In the genomic region with DNA sequence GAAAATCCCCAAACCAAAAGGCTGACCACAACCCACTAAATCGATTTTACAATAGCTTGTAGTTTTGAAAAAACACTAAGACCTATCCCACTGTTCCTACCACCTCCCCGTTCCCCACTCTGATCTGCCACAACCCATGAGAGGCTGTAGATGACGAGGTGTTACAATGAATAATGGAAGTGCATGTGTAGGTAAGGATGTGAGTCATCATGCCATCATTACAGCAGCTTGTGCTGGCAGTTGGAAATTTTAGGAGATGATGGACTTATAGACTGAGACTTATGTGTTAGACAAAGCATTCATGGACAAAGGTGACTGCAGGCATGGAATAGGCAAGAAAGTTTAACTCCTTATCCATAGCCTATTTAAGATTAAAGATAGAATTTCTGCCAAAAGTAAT, we compare ENCODE assay signal across 8 cellular contexts.
DNase-seq lines count a peak whose midpoint lies in the region; ATAC-seq and TF ChIP-seq lines count a peak whose summit lies in the region.

No MANE protein-coding gene starts in this region.

- TF ChIP-seq EP300 in tibial nerve (IDR thresholded peaks at IDR 0.05), result no peak

- H3K4me3 ChIP-seq in GM06990 (replicated peaks; ENCODE audit: low read depth, low read length), result no peak overlapping the region
- no peak overlapping the region for H3K4me3 ChIP-seq in fibroblast of mammary gland (ENCODE audit: control insufficient read depth, low read depth, low read length)
- no peak overlapping the region for H3K4me3 ChIP-seq in tibial nerve

- DNase-seq in GM06990 (ENCODE audit: extremely low read depth, insufficient read length), result peak; percentile 56
- peak; percentile 9 for DNase-seq in NCI-H460 (ENCODE audit: extremely low read depth, low read depth)
- DNase-seq in fibroblast of mammary gland (ENCODE audit: low read depth), result peak; percentile 83
- no peak for DNase-seq in ecto neural progenitor cell (ENCODE audit: low spot score)
- DNase-seq in SKM-1 (lab: John Stamatoyannopoulos, UW; ENCODE audit: unreplicated experiment), result no peak
- DNase-seq in tibial nerve (ENCODE audit: low spot score in 2 of 2), result no peak

- H3K36me3 ChIP-seq in GM06990 (ENCODE audit: control insufficient read depth, insufficient read depth, low read length), result no peaks in the 10 kb centered on the region; the same call in 1 of the 2 replicates
- no peaks in the 10 kb centered on the region for H3K36me3 ChIP-seq in tibial nerve

- H3K9me3 ChIP-seq in tibial nerve, result no peaks in the 10 kb centered on the region

- H3K27me3 ChIP-seq in GM06990 (replicated peaks; ENCODE audit: control insufficient read depth, insufficient read depth, low read length) (no peaks in the 10 kb centered on the region), tibial nerve (no peaks in the 10 kb centered on the region)

- no peak overlapping the region for H3K27ac ChIP-seq in tibial nerve

- WGBS in tibial nerve, 2 donors, result 89 to 95% methylated on average over 3 of the region's 3 CpGs

- TF ChIP-seq CTCF in GM06990 (IDR thresholded peaks at IDR 0.05; ENCODE audit: insufficient read depth, low read length, poor library complexity, severe bottlenecking), result no peak
- no peak for TF ChIP-seq CTCF in fibroblast of mammary gland (conservative IDR thresholded peaks at IDR 0.05; ENCODE audit: control insufficient read depth, insufficient read depth, low read depth, low read length)
- TF ChIP-seq CTCF in tibial nerve (IDR thresholded peaks at IDR 0.05), result no peak

- H3K4me1 ChIP-seq in tibial nerve, result no peaks in the 10 kb centered on the region

- TF ChIP-seq POLR2A in tibial nerve (IDR thresholded peaks at IDR 0.05), result no peak

- peak; percentile 28 for ATAC-seq in GM21515 (IDR thresholded peaks at IDR 0.05; ENCODE audit: unreplicated experiment)
- no peak for ATAC-seq in HG02852 (IDR thresholded peaks at IDR 0.05; ENCODE audit: unreplicated experiment)

Comparison
In these comparisons a context has a peak if more than half of its experiments do, and no peak if none do; other contexts are left out.
1. DNase-seq: peak in GM06990 (single experiment), NCI-H460 (single experiment) and fibroblast of mammary gland (single experiment); none in ecto neural progenitor cell (single experiment), SKM-1 (single experiment) and tibial nerve (0 of 2).